Comparison of ENCODE assay signal across 9 cellular contexts in genomic region chr10:6114758-6115410, GRCh38. TPM values are rescaled to one million over a fixed set of nuclear protein-coding genes. Genes with fewer than 3 reads are reported as not detected.
DNase-seq lines count a peak whose midpoint lies in the region; ATAC-seq and TF ChIP-seq lines count a peak whose summit lies in the region.
"Had no signal": no experiment of that assay in that cellular context is flagged by ENCODE, and none has a peak within 500 bp of the region (broad histone marks: within the 10 kb centered on the region; RNA-seq: fewer than 3 reads in every experiment).

No MANE protein-coding gene starts in this region.

- TF ChIP-seq POLR2A in gastroesophageal sphincter (IDR thresholded peaks at IDR 0.05), result no peak
- TF ChIP-seq POLR2A in ovary (IDR thresholded peaks at IDR 0.05), result no peak

- peak overlapping the region; percentile 84 for H3K27ac Mint-ChIP-seq in activated T-cell treated with anti-CD3 and anti-CD28 coated beads, Interleukin-2, amount 50 U/mL, for 24 hours
- H3K27ac Mint-ChIP-seq in activated T-helper 1 cell treated with anti-CD3 and anti-CD28 coated beads, Interleukin-12 subunit alpha, Interleukin-12 subunit beta, Interleukin-2, Interleukin-4 antibody, amounts not matched to agents 30 ng/mL and 10 ng/mL and 1 ng/mL, durations not matched to agents 14 hours and 24 hours and 36 hours, result peak overlapping the region; percentile 84

- DNase-seq in activated T-cell treated with anti-CD3 and anti-CD28 coated beads, Interleukin-2, amount 50 U/mL, for 24 hours, result no peak
- DNase-seq in activated T-cell treated with anti-CD3 and anti-CD28 coated beads for 4 hours (no peak), substantia nigra (lab: John Stamatoyannopoulos, UW) (peak in 18 of 49 donors; percentile 12 to 68 (median 27)), SKM-1 (lab: John Stamatoyannopoulos, UW; ENCODE audit: unreplicated experiment) (no peak), NCI-H774 (lab: John Stamatoyannopoulos, UW) (no peak), ovary (no peak)
- no peak for DNase-seq in activated T-helper 1 cell treated with anti-CD3 and anti-CD28 coated beads, Interleukin-12 subunit alpha, Interleukin-12 subunit beta, Interleukin-2, Interleukin-4 antibody, amounts not matched to agents 30 ng/mL and 10 ng/mL and 1 ng/mL, durations not matched to agents 14 hours and 24 hours and 36 hours (ENCODE audit: low spot score)

- H3K27me3 ChIP-seq in gastroesophageal sphincter (no peaks in the 10 kb centered on the region), ovary (no peaks in the 10 kb centered on the region)
- H3K27me3 ChIP-seq: BLaER1 treated with 17β-estradiol and CSF1 and Interleukin-3, amounts not matched to agents 10 nM and 100 nM had no signal

- H3K4me1 Mint-ChIP-seq in activated T-cell treated with anti-CD3 and anti-CD28 coated beads, Interleukin-2, amount 50 U/mL, for 24 hours (ENCODE audit: low read depth), result peaks cover 38% of the 10 kb centered on the region
- H3K4me1 Mint-ChIP-seq in activated T-helper 1 cell treated with anti-CD3 and anti-CD28 coated beads, Interleukin-12 subunit alpha, Interleukin-12 subunit beta, Interleukin-2, Interleukin-4 antibody, amounts not matched to agents 30 ng/mL and 10 ng/mL and 1 ng/mL, durations not matched to agents 14 hours and 24 hours and 36 hours (ENCODE audit: low read depth), result peaks cover 37% of the 10 kb centered on the region

- H3K4me3 Mint-ChIP-seq in activated T-cell treated with anti-CD3 and anti-CD28 coated beads, Interleukin-2, amount 50 U/mL, for 24 hours, result no peak overlapping the region
- no peak overlapping the region for H3K4me3 Mint-ChIP-seq in activated T-helper 1 cell treated with anti-CD3 and anti-CD28 coated beads, Interleukin-12 subunit alpha, Interleukin-12 subunit beta, Interleukin-2, Interleukin-4 antibody, amounts not matched to agents 30 ng/mL and 10 ng/mL and 1 ng/mL, durations not matched to agents 14 hours and 24 hours and 36 hours

- H3K9me3 Mint-ChIP-seq in activated T-cell treated with anti-CD3 and anti-CD28 coated beads, Interleukin-2, amount 50 U/mL, for 24 hours, result no peaks in the 10 kb centered on the region
- H3K9me3 Mint-ChIP-seq in activated T-helper 1 cell treated with anti-CD3 and anti-CD28 coated beads, Interleukin-12 subunit alpha, Interleukin-12 subunit beta, Interleukin-2, Interleukin-4 antibody, amounts not matched to agents 30 ng/mL and 10 ng/mL and 1 ng/mL, durations not matched to agents 14 hours and 24 hours and 36 hours, result no peaks in the 10 kb centered on the region

- TF ChIP-seq CTCF in gastroesophageal sphincter (IDR thresholded peaks at IDR 0.05), result no peak
- TF ChIP-seq CTCF in ovary (IDR thresholded peaks at IDR 0.05), result no peak

- 42 to 63% methylated on average over 4 of the region's 4 CpGs for WGBS in gastroesophageal sphincter (ENCODE audit: low coverage in 1 of 2), 2 donors
- 62 to 69% (median 67%) methylated on average over 4 of the region's 4 CpGs for WGBS in ovary, 3 donors

- TF ChIP-seq EP300 in gastroesophageal sphincter (IDR thresholded peaks at IDR 0.05), result no peak
- no peak for TF ChIP-seq EP300 in ovary (IDR thresholded peaks at IDR 0.05)

- no peaks in the 10 kb centered on the region for H3K9me3 ChIP-seq in gastroesophageal sphincter
- H3K9me3 ChIP-seq in ovary, result no peaks in the 10 kb centered on the region
- H3K9me3 ChIP-seq: BLaER1 treated with 17β-estradiol and CSF1 and Interleukin-3, amounts not matched to agents 10 nM and 100 nM had no signal

- H3K4me1 ChIP-seq in gastroesophageal sphincter (peaks cover 0 to 13% (median 0%) of the 10 kb centered on the region in 3 donors), ovary (ENCODE audit: insufficient read depth) (no peaks in the 10 kb centered on the region)

- intact Hi-C loops in activated T-helper 1 cell treated with anti-CD3 and anti-CD28 coated beads, Interleukin-12 subunit alpha, Interleukin-12 subunit beta, Interleukin-2, Interleukin-4 antibody, amounts not matched to agents 30 ng/mL and 10 ng/mL and 1 ng/mL, durations not matched to agents 14 hours and 24 hours and 36 hours (cut with micrococcal nuclease), result no loop called here
- intact Hi-C loops in ovary (cut with DNase I), result loop anchor here (5.0 to 10.0 kb wide), 3 partner anchors 87 to 287 kb away; partner anchors contain the start of gene PFKFB3 (in 3 of the 4)

- H3K27ac ChIP-seq in gastroesophageal sphincter, result peak overlapping the region in 3 of 4 donors; percentile 27 to 48 (median 43)
- peak overlapping the region; percentile 64 for H3K27ac ChIP-seq in substantia nigra (ENCODE audit: low read depth, low read length, poor library complexity, severe bottlenecking)
- H3K27ac ChIP-seq in ovary, result peak overlapping the region in 1 of 2 donors; percentile 16
- H3K27ac ChIP-seq: BLaER1 treated with 17β-estradiol and CSF1 and Interleukin-3, amounts not matched to agents 10 nM and 100 nM had no signal

- no peaks in the 10 kb centered on the region for H3K27me3 Mint-ChIP-seq in activated T-cell treated with anti-CD3 and anti-CD28 coated beads, Interleukin-2, amount 50 U/mL, for 24 hours
- H3K27me3 Mint-ChIP-seq in activated T-helper 1 cell treated with anti-CD3 and anti-CD28 coated beads, Interleukin-12 subunit alpha, Interleukin-12 subunit beta, Interleukin-2, Interleukin-4 antibody, amounts not matched to agents 30 ng/mL and 10 ng/mL and 1 ng/mL, durations not matched to agents 14 hours and 24 hours and 36 hours (ENCODE audit: insufficient read depth), result no peaks in the 10 kb centered on the region

- H3K36me3 Mint-ChIP-seq in activated T-cell treated with anti-CD3 and anti-CD28 coated beads, Interleukin-2, amount 50 U/mL, for 24 hours (ENCODE audit: low read depth), result peaks cover 77% of the 10 kb centered on the region
- H3K36me3 Mint-ChIP-seq in activated T-helper 1 cell treated with anti-CD3 and anti-CD28 coated beads, Interleukin-12 subunit alpha, Interleukin-12 subunit beta, Interleukin-2, Interleukin-4 antibody, amounts not matched to agents 30 ng/mL and 10 ng/mL and 1 ng/mL, durations not matched to agents 14 hours and 24 hours and 36 hours (ENCODE audit: low read depth), result peaks cover 49% of the 10 kb centered on the region

- H3K4me3 ChIP-seq in gastroesophageal sphincter, result no peak overlapping the region
- H3K4me3 ChIP-seq in ovary, result no peak overlapping the region
- H3K4me3 ChIP-seq: BLaER1 treated with 17β-estradiol and CSF1 and Interleukin-3, amounts not matched to agents 10 nM and 100 nM had no signal

- peak; percentile 39 for ATAC-seq in gastroesophageal sphincter

- peaks cover 0 to 76% of the 10 kb centered on the region in 2 donors for H3K36me3 ChIP-seq in gastroesophageal sphincter
- no peaks in the 10 kb centered on the region for H3K36me3 ChIP-seq in ovary

RNA-seq across cellular contexts. Expression of gene RBM17, which starts 26.1 kb away (rescaled TPM):
- total RNA-seq in activated T-helper 1 cell treated with anti-CD3 and anti-CD28 coated beads, Interleukin-12 subunit alpha, Interleukin-12 subunit beta, Interleukin-2, Interleukin-4 antibody, amounts not matched to agents 30 ng/mL and 10 ng/mL and 1 ng/mL, durations not matched to agents 14 hours and 24 hours and 36 hours, result 265 and 283 TPM in 2 replicates
- total RNA-seq in gastroesophageal sphincter (10 to 100 TPM; 51.0 to 72.9 (median 66.7) TPM), ovary (10 to 100 TPM; 56.2 to 89.7 (median 70.3) TPM)
- polyA plus RNA-seq in ovary, result 10 to 100 TPM; 62.1 to 94.4 TPM

RNA-seq across cellular contexts. Expression of gene IL2RA, which starts 52.7 kb away (rescaled TPM):
- 1,237 and 1,254 TPM in 2 replicates for total RNA-seq in activated T-helper 1 cell treated with anti-CD3 and anti-CD28 coated beads, Interleukin-12 subunit alpha, Interleukin-12 subunit beta, Interleukin-2, Interleukin-4 antibody, amounts not matched to agents 30 ng/mL and 10 ng/mL and 1 ng/mL, durations not matched to agents 14 hours and 24 hours and 36 hours
- 10 to 100 TPM in 1 of 4 donors, under 1 TPM in 3; 0.31 to 16.3 (median 0.50) TPM for total RNA-seq in gastroesophageal sphincter
- 1 to 10 TPM in 2 of 7 donors, under 1 TPM in 3, not detected in 2; 0.13 to 1.3 (median 0.90) TPM for total RNA-seq in ovary
- 1 to 10 TPM in 1 of 2 donors, under 1 TPM in 1; 0.07 to 5.2 TPM for polyA plus RNA-seq in ovary

Comparison
In these comparisons a context has a peak if more than half of its experiments do, and no peak if none do; other contexts are left out.
1. RNA of gene IL2RA, which starts 52.7 kb away (total RNA-seq): 1,237 to 1,254 TPM in activated T-helper 1 cell treated with anti-CD3 and anti-CD28 coated beads, Interleukin-12 subunit alpha, Interleukin-12 subunit beta, Interleukin-2, Interleukin-4 antibody, amounts not matched to agents 30 ng/mL and 10 ng/mL and 1 ng/mL, durations not matched to agents 14 hours and 24 hours and 36 hours; 0.31 to 16.3 TPM in gastroesophageal sphincter and 0.13 to 1.3 TPM in ovary; every median in the first group is over 10 times any median in the second.